Comparison of ENCODE assay signal across 5 cellular contexts in genomic region chrX:20410540-20410939, GRCh38.
"Had no signal": no experiment of that assay in that cellular context is flagged by ENCODE, and none has a peak within 500 bp of the region (broad histone marks: within the 10 kb centered on the region; RNA-seq: fewer than 3 reads in every experiment).

No MANE protein-coding gene starts in this region.

- ATAC-seq: GM23338 had no signal

- H3K27ac Mint-ChIP-seq: GM23338, H9 had no signal

- H3K4me2 ChIP-seq: GM23338 had no signal

- DNase-seq: H9, HCEC 1CT, KBM-7 had no signal

- H3K4me1 Mint-ChIP-seq: GM23338, H9 had no signal

- H2AFZ ChIP-seq: GM23338 had no signal

- H3K4me3 ChIP-seq: GM23338 had no signal

- H3K4me3 Mint-ChIP-seq: GM23338, H9, IgD-negative memory B cell had no signal

- H3K9me3 Mint-ChIP-seq: GM23338 had no signal

- H3K36me3 Mint-ChIP-seq: IgD-negative memory B cell had no signal
